ENCODE assay signal across 22 cellular contexts in the genomic region with DNA sequence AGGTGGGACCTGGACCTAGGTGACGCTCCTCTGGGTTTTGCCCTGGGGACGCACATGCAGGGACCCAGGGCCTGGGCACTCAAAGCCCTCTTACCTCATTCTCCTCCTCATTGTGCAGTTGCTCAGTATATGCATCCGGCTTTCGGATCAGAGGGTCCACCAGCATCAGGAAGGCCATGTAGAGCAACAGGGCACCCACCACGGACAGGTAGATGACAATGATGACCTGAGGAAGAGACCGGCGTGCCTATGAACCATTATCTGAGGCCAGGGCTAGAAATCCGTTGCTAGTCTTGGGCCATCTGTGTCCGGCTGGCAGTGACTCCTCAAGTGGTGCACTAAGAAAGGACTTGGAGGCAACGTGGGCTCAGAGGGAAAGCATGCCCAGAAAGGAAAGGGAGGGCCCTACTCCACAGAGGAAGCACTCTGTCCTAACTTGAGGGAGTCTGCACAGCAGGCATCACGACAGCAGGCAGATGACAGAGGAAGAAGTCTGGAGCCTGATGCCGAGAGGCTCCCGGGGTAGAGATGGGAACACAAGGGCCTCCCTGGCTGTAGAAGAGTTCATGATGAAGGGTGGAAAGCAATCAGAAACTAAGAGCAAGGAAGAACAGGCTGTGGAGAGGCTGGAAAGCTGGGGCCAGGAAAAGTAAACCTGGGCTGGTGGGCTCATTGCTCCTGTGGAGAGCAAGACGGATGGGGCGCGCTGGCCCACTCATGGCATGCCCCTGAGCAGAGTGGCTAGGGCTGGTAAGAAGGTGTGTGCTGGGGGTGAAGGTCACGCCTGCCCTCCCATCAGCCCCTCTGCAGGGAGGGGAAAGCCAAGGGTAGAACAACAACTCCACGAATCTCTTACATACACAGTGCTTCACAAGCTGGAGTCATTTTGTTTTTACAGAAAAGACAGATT. TPM values are rescaled to one million over a fixed set of nuclear protein-coding genes. Genes with fewer than 3 reads are reported as not detected.
"Had no signal": no experiment of that assay in that cellular context is flagged by ENCODE, and none has a peak within 500 bp of the region (broad histone marks: within the 10 kb centered on the region; RNA-seq: fewer than 3 reads in every experiment).

No MANE protein-coding gene starts in this region.

- H3K4me3 Mint-ChIP-seq: activated B cell treated with CpG ODN at 0.5 μM for 24 hours; activated CD4-positive, alpha-beta memory T cell treated with anti-CD3 and anti-CD28 coated beads, Interleukin-2, amount 10 ng/mL, durations not matched to agents 7 days and 5 days; activated CD8-positive, alpha-beta memory T cell treated with anti-CD3 and anti-CD28 coated beads, Interleukin-2, amount 10 ng/mL, durations not matched to agents 7 days and 5 days; neural crest cell; stimulated activated naive B cell treated with anti-CD40 and anti-IgM and Interleukin-4, amounts not matched to agents 10 μg/mL and 1 μg/mL and 100 μg/mL, for 72 hours; T-helper 2 cell treated with Interferon-gamma antibody and Interleukin-4, amounts not matched to agents 5 μg/mL and 100 μg/mL, for 36 hours had no signal

- H3K27ac Mint-ChIP-seq: activated B cell treated with CpG ODN at 0.5 μM for 24 hours; activated CD4-positive, alpha-beta memory T cell treated with anti-CD3 and anti-CD28 coated beads, Interleukin-2, amount 10 ng/mL, durations not matched to agents 7 days and 5 days; activated CD8-positive, alpha-beta memory T cell treated with anti-CD3 and anti-CD28 coated beads, Interleukin-2, amount 10 ng/mL, durations not matched to agents 7 days and 5 days; activated T-helper 2 cell treated with anti-CD3 and anti-CD28 coated beads, Interferon-gamma antibody, Interleukin-2, Interleukin-4, amounts not matched to agents 10 μg/mL and 5 μg/mL and 100 μg/mL, durations not matched to agents 14 hours and 24 hours and 36 hours; stimulated activated naive B cell treated with anti-CD40 and anti-IgM and Interleukin-4, amounts not matched to agents 10 μg/mL and 1 μg/mL and 100 μg/mL, for 72 hours; T-helper 2 cell treated with Interferon-gamma antibody and Interleukin-4, amounts not matched to agents 5 μg/mL and 100 μg/mL, for 36 hours had no signal

- H3K36me3 Mint-ChIP-seq: activated CD8-positive, alpha-beta memory T cell treated with anti-CD3 and anti-CD28 coated beads, Interleukin-2, amount 10 ng/mL, durations not matched to agents 7 days and 5 days had no signal

- H3K27me3 ChIP-seq: adrenal gland, breast epithelium had no signal

- ATAC-seq: activated CD8-positive, alpha-beta memory T cell treated with anti-CD3 and anti-CD28 coated beads, Interleukin-2, amount 10 ng/mL, durations not matched to agents 7 days and 5 days; left lobe of liver; stimulated activated naive B cell treated with anti-CD40 and anti-IgM and Interleukin-4, amounts not matched to agents 10 μg/mL and 1 μg/mL and 100 μg/mL, for 72 hours had no signal

- H3K4me1 Mint-ChIP-seq: activated CD4-positive, alpha-beta memory T cell treated with anti-CD3 and anti-CD28 coated beads, Interleukin-2, amount 10 ng/mL, durations not matched to agents 7 days and 5 days; activated CD8-positive, alpha-beta memory T cell treated with anti-CD3 and anti-CD28 coated beads, Interleukin-2, amount 10 ng/mL, durations not matched to agents 7 days and 5 days; neural crest cell had no signal

- H3K4me3 ChIP-seq: adrenal gland, breast epithelium had no signal

- H3K9me3 ChIP-seq: adrenal gland, breast epithelium had no signal

- H3K4me1 ChIP-seq: adrenal gland, breast epithelium had no signal

- DNase-seq: activated B cell treated with CpG ODN at 0.5 μM for 24 hours; activated CD4-positive, alpha-beta memory T cell treated with anti-CD3 and anti-CD28 coated beads, Interleukin-2, amount 10 ng/mL, durations not matched to agents 7 days and 5 days; activated CD4-positive, alpha-beta T cell treated with anti-CD3 and anti-CD28 coated beads for 4 hours; activated CD8-positive, alpha-beta memory T cell treated with anti-CD3 and anti-CD28 coated beads, Interleukin-2, amount 10 ng/mL, durations not matched to agents 7 days and 5 days; activated naive CD4-positive, alpha-beta T cell treated with anti-CD3 and anti-CD28 coated beads, Interleukin-2, amount 50 U/mL, for 16 hours; activated T-cell treated with anti-CD3 and anti-CD28 coated beads, Interleukin-2, amount 50 U/mL, for 1 hour; dermis blood vessel endothelial cell; effector memory CD4-positive, alpha-beta T cell; mammary epithelial cell; stimulated activated naive B cell treated with anti-CD40 and anti-IgM and Interleukin-4, amounts not matched to agents 10 μg/mL and 1 μg/mL and 100 μg/mL, for 72 hours had no signal

- H3K27ac ChIP-seq: adrenal gland, breast epithelium had no signal

- H3K9me3 Mint-ChIP-seq: activated B cell treated with CpG ODN at 0.5 μM for 24 hours; activated CD4-positive, alpha-beta memory T cell treated with anti-CD3 and anti-CD28 coated beads, Interleukin-2, amount 10 ng/mL, durations not matched to agents 7 days and 5 days; activated T-helper 2 cell treated with anti-CD3 and anti-CD28 coated beads, Interferon-gamma antibody, Interleukin-2, Interleukin-4, amounts not matched to agents 10 μg/mL and 5 μg/mL and 100 μg/mL, durations not matched to agents 14 hours and 24 hours and 36 hours; neural crest cell; stimulated activated naive B cell treated with anti-CD40 and anti-IgM and Interleukin-4, amounts not matched to agents 10 μg/mL and 1 μg/mL and 100 μg/mL, for 72 hours; T-helper 2 cell treated with Interferon-gamma antibody and Interleukin-4, amounts not matched to agents 5 μg/mL and 100 μg/mL, for 36 hours had no signal

- H3K27me3 Mint-ChIP-seq: activated B cell treated with CpG ODN at 0.5 μM for 24 hours; activated CD4-positive, alpha-beta memory T cell treated with anti-CD3 and anti-CD28 coated beads, Interleukin-2, amount 10 ng/mL, durations not matched to agents 7 days and 5 days; activated CD8-positive, alpha-beta memory T cell treated with anti-CD3 and anti-CD28 coated beads, Interleukin-2, amount 10 ng/mL, durations not matched to agents 7 days and 5 days; stimulated activated naive B cell treated with anti-CD40 and anti-IgM and Interleukin-4, amounts not matched to agents 10 μg/mL and 1 μg/mL and 100 μg/mL, for 72 hours had no signal

RNA-seq across cellular contexts. Expression of gene ASCL5, which starts 17.0 kb away (rescaled TPM):
- total RNA-seq: activated B cell treated with CpG ODN at 0.5 μM for 24 hours; activated CD4-positive, alpha-beta memory T cell treated with anti-CD3 and anti-CD28 coated beads, Interleukin-2, amount 10 ng/mL, durations not matched to agents 7 days and 5 days; activated CD8-positive, alpha-beta memory T cell treated with anti-CD3 and anti-CD28 coated beads, Interleukin-2, amount 10 ng/mL, durations not matched to agents 7 days and 5 days; activated T-helper 2 cell treated with anti-CD3 and anti-CD28 coated beads, Interferon-gamma antibody, Interleukin-2, Interleukin-4, amounts not matched to agents 10 μg/mL and 5 μg/mL and 100 μg/mL, durations not matched to agents 14 hours and 24 hours and 36 hours; adrenal gland; astrocyte; breast epithelium; cerebellum; dermis blood vessel endothelial cell; left lobe of liver; mammary epithelial cell; mononuclear cell; neural crest cell; osteocyte; ureter had no signal
- polyA plus RNA-seq: keratinocyte, mammary epithelial cell had no signal

RNA-seq across cellular contexts. Expression of gene CACNA1S, which starts 31.8 kb away (rescaled TPM):
- total RNA-seq: activated B cell treated with CpG ODN at 0.5 μM for 24 hours; activated CD4-positive, alpha-beta memory T cell treated with anti-CD3 and anti-CD28 coated beads, Interleukin-2, amount 10 ng/mL, durations not matched to agents 7 days and 5 days; activated CD8-positive, alpha-beta memory T cell treated with anti-CD3 and anti-CD28 coated beads, Interleukin-2, amount 10 ng/mL, durations not matched to agents 7 days and 5 days; activated T-helper 2 cell treated with anti-CD3 and anti-CD28 coated beads, Interferon-gamma antibody, Interleukin-2, Interleukin-4, amounts not matched to agents 10 μg/mL and 5 μg/mL and 100 μg/mL, durations not matched to agents 14 hours and 24 hours and 36 hours; astrocyte; breast epithelium; dermis blood vessel endothelial cell; left lobe of liver; mammary epithelial cell; mononuclear cell; osteocyte; ureter had no signal
- polyA plus RNA-seq: adrenal gland, keratinocyte, mammary epithelial cell had no signal

RNA-seq across cellular contexts. Expression of gene IGFN1, which starts 46.6 kb away (rescaled TPM):
- total RNA-seq: activated B cell treated with CpG ODN at 0.5 μM for 24 hours; activated CD4-positive, alpha-beta memory T cell treated with anti-CD3 and anti-CD28 coated beads, Interleukin-2, amount 10 ng/mL, durations not matched to agents 7 days and 5 days; activated CD8-positive, alpha-beta memory T cell treated with anti-CD3 and anti-CD28 coated beads, Interleukin-2, amount 10 ng/mL, durations not matched to agents 7 days and 5 days; activated T-helper 2 cell treated with anti-CD3 and anti-CD28 coated beads, Interferon-gamma antibody, Interleukin-2, Interleukin-4, amounts not matched to agents 10 μg/mL and 5 μg/mL and 100 μg/mL, durations not matched to agents 14 hours and 24 hours and 36 hours; left lobe of liver; neural crest cell had no signal
- polyA plus RNA-seq: keratinocyte had no signal
